ENCODE assay signal across 7 cellular contexts in the genomic region with DNA sequence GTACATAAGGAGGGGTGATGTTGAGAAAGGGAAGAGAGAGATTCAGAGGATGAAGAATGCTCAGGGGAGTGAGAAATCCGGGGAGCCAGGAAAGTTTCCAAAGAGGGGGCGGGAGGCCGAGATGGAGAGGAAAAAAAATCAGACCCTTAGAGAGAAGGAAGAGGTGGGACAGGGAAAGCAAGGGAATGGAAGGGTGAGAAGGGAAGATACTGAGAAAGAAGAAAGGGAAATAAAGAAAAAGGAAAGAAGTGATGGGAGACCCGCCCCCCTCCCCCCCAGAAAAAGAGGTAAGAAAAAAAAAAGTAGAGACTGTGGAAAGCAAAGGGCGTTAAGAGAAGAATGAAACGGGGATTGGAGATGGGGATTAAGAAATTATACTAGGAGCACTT. TPM values are rescaled to one million over a fixed set of nuclear protein-coding genes. Genes with fewer than 3 reads are reported as not detected.
DNase-seq lines count a peak whose midpoint lies in the region; ATAC-seq and TF ChIP-seq lines count a peak whose summit lies in the region.

No MANE protein-coding gene starts in this region.

- no peak overlapping the region for H3K23ac ChIP-seq in IMR-90 (ENCODE audit: low read depth, low read length)

- no peak overlapping the region for H4K5ac ChIP-seq in IMR-90 (ENCODE audit: low read depth, low read length)

- TF ChIP-seq CTCF in IMR-90 (conservative IDR thresholded peaks at IDR 0.05; ENCODE audit: low read depth, low read length) = no peak
- TF ChIP-seq CTCF in ascending aorta (IDR thresholded peaks at IDR 0.05) = no peak
- TF ChIP-seq CTCF in stomach (IDR thresholded peaks at IDR 0.05) = no peak

- no peak for TF ChIP-seq EP300 in stomach (IDR thresholded peaks at IDR 0.05)

- no peak overlapping the region for H2BK15ac ChIP-seq in IMR-90 (ENCODE audit: low read depth, low read length)

- no peak overlapping the region for H4K8ac ChIP-seq in IMR-90 (ENCODE audit: low read depth in 2 of 2, low read length in 2 of 2)

- no peak overlapping the region for H2AK5ac ChIP-seq in IMR-90 (ENCODE audit: low read depth, low read length)

- H3K9me3 ChIP-seq in IMR-90 (ENCODE audit: control insufficient read depth, insufficient read depth, low read length) (no peaks in the 10 kb centered on the region), ascending aorta (no peaks in the 10 kb centered on the region), stomach (no peaks in the 10 kb centered on the region)

- H2BK20ac ChIP-seq in IMR-90 (ENCODE audit: low read depth, low read length) = no peak overlapping the region

- ATAC-seq in IMR-90 (ENCODE audit: low read depth) = no peak
- no peak for ATAC-seq in GM21390 (IDR thresholded peaks at IDR 0.05; ENCODE audit: unreplicated experiment)
- no peak for ATAC-seq in GM21737 (IDR thresholded peaks at IDR 0.05; ENCODE audit: unreplicated experiment)

- 33% methylated on average over 2 of the region's 6 CpGs; no CpG with 5 or more reads in 1 of the 2 experiments for WGBS in IMR-90 (ENCODE audit: extremely low coverage in 2 of 2, insufficient read length in 1 of 2), 2 experiments
- 16 to 25% (median 23%) methylated on average over 6 of the region's 6 CpGs for WGBS in stomach, 5 donors

- no TSS peak for BruUV-seq in IMR-90 (replicated peaks; lab: Mats Ljungman, UMichigan)

- no peak overlapping the region for H3K9ac ChIP-seq in IMR-90 (ENCODE audit: low read depth, low read length)

- H3K27me3 ChIP-seq in IMR-90 (ENCODE audit: control insufficient read depth, insufficient read depth, low read length) = no peaks in the 10 kb centered on the region
- H3K27me3 ChIP-seq in ascending aorta = no peaks in the 10 kb centered on the region
- H3K27me3 ChIP-seq in layer of hippocampus (ENCODE audit: control insufficient read depth, insufficient read depth, low read length) = no peaks in the 10 kb centered on the region
- peaks cover 0 to 4% (median 0%) of the 10 kb centered on the region in 3 donors for H3K27me3 ChIP-seq in stomach

- no peak overlapping the region for H2BK120ac ChIP-seq in IMR-90 (ENCODE audit: low read depth, low read length)

- H3K4me2 ChIP-seq in IMR-90 (ENCODE audit: low read depth, low read length) = peak overlapping the region; percentile 71

- no peak for TF ChIP-seq POLR2A in IMR-90 (IDR thresholded peaks at IDR 0.05; ENCODE audit: low read depth, low read length)
- no peak for TF ChIP-seq POLR2A in stomach (IDR thresholded peaks at IDR 0.05)

- H3K14ac ChIP-seq in IMR-90 (replicated peaks; ENCODE audit: low read depth, low read length) = no peak overlapping the region

- H2BK5ac ChIP-seq in IMR-90 (ENCODE audit: low read depth, low read length, poor library complexity, severe bottlenecking) = no peak overlapping the region

- no peak overlapping the region for H3K18ac ChIP-seq in IMR-90 (ENCODE audit: low read depth, low read length)

- in situ Hi-C loops in IMR-90 (cut with MboI; ENCODE audit: low sequenced_read_pairs) = loop anchor here (25.0 kb wide), 1 partner anchor 271 kb away; the partner anchor contains the start of gene CDYL2

- H2AFZ ChIP-seq in IMR-90 (replicated peaks; ENCODE audit: low read length, poor library complexity) = peak overlapping the region; percentile 98

- no peak overlapping the region for H3K4ac ChIP-seq in IMR-90 (ENCODE audit: low read depth, low read length)

- peaks cover 3% of the 10 kb centered on the region; the same call in 1 of the 2 replicates for H3K9me1 ChIP-seq in IMR-90 (ENCODE audit: insufficient read depth, low read length)

- CTCF ChIA-PET in IMR-90 (lab: Yijun Ruan, JAX) = no interaction called here

- TF ChIP-seq RAD21 in IMR-90 (IDR thresholded peaks at IDR 0.05; ENCODE audit: low read length) = no peak

- no peak overlapping the region for H2AK9ac ChIP-seq in IMR-90 (replicated peaks; ENCODE audit: low read depth, low read length, poor library complexity)

- no peak overlapping the region for H4K91ac ChIP-seq in IMR-90 (ENCODE audit: insufficient read depth, low read depth, low read length)

- H3K4me1 ChIP-seq in IMR-90 (ENCODE audit: control insufficient read depth, insufficient read depth, low read length) = no peaks in the 10 kb centered on the region
- H3K4me1 ChIP-seq in ascending aorta = no peaks in the 10 kb centered on the region
- H3K4me1 ChIP-seq in stomach = peaks cover 0 to 13% (median 8%) of the 10 kb centered on the region in 4 donors

- dilution Hi-C loops in IMR-90 (cut with HindIII; ENCODE audit: low sequenced_read_pairs, unreplicated experiment) = no loop called here

- no peaks in the 10 kb centered on the region for H3K36me3 ChIP-seq in IMR-90 (ENCODE audit: control insufficient read depth, insufficient read depth, low read length)
- H3K36me3 ChIP-seq in ascending aorta = no peaks in the 10 kb centered on the region
- no peaks in the 10 kb centered on the region for H3K36me3 ChIP-seq in stomach

- no peak overlapping the region for H3K27ac ChIP-seq in IMR-90 (ENCODE audit: insufficient read depth, low read length)
- peak overlapping the region; percentile 51 to 60 for H3K27ac ChIP-seq in ascending aorta
- peak overlapping the region; percentile 59 for H3K27ac ChIP-seq in layer of hippocampus (ENCODE audit: low read depth, low read length)
- H3K27ac ChIP-seq in stomach = peak overlapping the region in 3 of 5 donors; percentile 80 to 82 (median 80)

- no peak overlapping the region for H3K56ac ChIP-seq in IMR-90 (ENCODE audit: extremely low read depth, insufficient read depth, low read length)

- intact Hi-C loops in IMR-90 (cut with micrococcal nuclease) = loop anchor here (5.0 kb wide), 1 partner anchor 141 kb away; no protein-coding TSS in a partner anchor
- intact Hi-C loops in ascending aorta (cut with DNase I) = loop anchor here (2.0 to 10.0 kb wide), 4 partner anchors 261 to 774 kb away; partner anchors contain the start of genes C16orf46, CDYL2 and GAN
- intact Hi-C loops in stomach (cut with DNase I; ENCODE audit: low total_unique reads) = loop anchor here (10.0 kb wide), 1 partner anchor 264 kb away; the partner anchor contains the start of gene CDYL2

- POLR2A ChIA-PET in IMR-90 (lab: Charles Lee; ENCODE audit: unreplicated experiment) = no interaction called here

- H3K4me3 ChIP-seq in IMR-90 (ENCODE audit: insufficient read depth, low read depth, low read length) (peak overlapping the region; percentile 50), ascending aorta (peak overlapping the region; percentile 81), stomach (peak overlapping the region; percentile 65 to 74 (median 68))

- no peaks in the 10 kb centered on the region for H3K79me1 ChIP-seq in IMR-90 (ENCODE audit: low read depth in 1 of 2, low read length in 2 of 2)

- no peaks in the 10 kb centered on the region for H4K20me1 ChIP-seq in IMR-90 (ENCODE audit: insufficient read depth, low read length)

- no peak for DNase-seq in IMR-90
- DNase-seq in ascending aorta (ENCODE audit: low spot score in 2 of 2) = no peak
- DNase-seq in stomach = no peak
- DNase-seq in DMS 273 treated with DMSO at 0.1 percent for 48 hours (lab: John Stamatoyannopoulos, UW) = no peak

TF ChIP-seq in IMR-90, 13 proteins besides CTCF, POLR2A, EP300 and RAD21:
- TF ChIP-seq, protein P1, sequence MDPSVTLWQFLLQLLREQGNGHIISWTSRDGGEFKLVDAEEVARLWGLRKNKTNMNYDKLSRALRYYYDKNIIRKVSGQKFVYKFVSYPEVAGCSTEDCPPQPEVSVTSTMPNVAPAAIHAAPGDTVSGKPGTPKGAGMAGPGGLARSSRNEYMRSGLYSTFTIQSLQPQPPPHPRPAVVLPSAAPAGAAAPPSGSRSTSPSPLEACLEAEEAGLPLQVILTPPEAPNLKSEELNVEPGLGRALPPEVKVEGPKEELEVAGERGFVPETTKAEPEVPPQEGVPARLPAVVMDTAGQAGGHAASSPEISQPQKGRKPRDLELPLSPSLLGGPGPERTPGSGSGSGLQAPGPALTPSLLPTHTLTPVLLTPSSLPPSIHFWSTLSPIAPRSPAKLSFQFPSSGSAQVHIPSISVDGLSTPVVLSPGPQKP (IDR thresholded peaks at IDR 0.05; ENCODE audit: borderline replicate concordance, low read depth, low read length) = no peak
- no peak for TF ChIP-seq SMC3 (IDR thresholded peaks at IDR 0.05; ENCODE audit: low read depth, low read length)
- no peak for TF ChIP-seq MAFK (IDR thresholded peaks at IDR 0.05; ENCODE audit: low read depth, low read length)
- TF ChIP-seq MAZ (IDR thresholded peaks at IDR 0.05; ENCODE audit: borderline replicate concordance, low read depth, low read length) = no peak
- no peak for TF ChIP-seq NFE2L2 (IDR thresholded peaks at IDR 0.05; ENCODE audit: low read depth, low read length)
- TF ChIP-seq RCOR1 (IDR thresholded peaks at IDR 0.05; ENCODE audit: insufficient replicate concordance, low read length) = no peak
- no peak for TF ChIP-seq FOS (IDR thresholded peaks at IDR 0.05; ENCODE audit: low read depth, low read length)
- no peak for TF ChIP-seq RFX5 (IDR thresholded peaks at IDR 0.05; ENCODE audit: low read depth, low read length)
- no peak for TF ChIP-seq CEBPB (IDR thresholded peaks at IDR 0.05; ENCODE audit: low read depth, low read length)
- no peak for TF ChIP-seq CHD1 (IDR thresholded peaks at IDR 0.05; ENCODE audit: low read depth, low read length)
- TF ChIP-seq, protein P2, sequence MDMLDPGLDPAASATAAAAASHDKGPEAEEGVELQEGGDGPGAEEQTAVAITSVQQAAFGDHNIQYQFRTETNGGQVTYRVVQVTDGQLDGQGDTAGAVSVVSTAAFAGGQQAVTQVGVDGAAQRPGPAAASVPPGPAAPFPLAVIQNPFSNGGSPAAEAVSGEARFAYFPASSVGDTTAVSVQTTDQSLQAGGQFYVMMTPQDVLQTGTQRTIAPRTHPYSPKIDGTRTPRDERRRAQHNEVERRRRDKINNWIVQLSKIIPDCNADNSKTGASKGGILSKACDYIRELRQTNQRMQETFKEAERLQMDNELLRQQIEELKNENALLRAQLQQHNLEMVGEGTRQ (IDR thresholded peaks at IDR 0.05; ENCODE audit: low read depth, low read length) = no peak
- TF ChIP-seq BHLHE40 (IDR thresholded peaks at IDR 0.05; ENCODE audit: low read depth, low read length) = no peak

RNA-seq across cellular contexts. Expression of gene DYNLRB2, which starts 0.5 kb away (rescaled TPM):
- total RNA-seq in IMR-90 (2012; rRNA removed) (not detected in 2 replicates), ascending aorta (not detected), stomach (not detected)
- polyA plus RNA-seq in IMR-90 (2012; rRNA removed) (not detected in 2 replicates), stomach (1 to 10 TPM in 1 of 3 donors, not detected in 2; 1.6 TPM)
- not detected in 2 replicates for polyA plus RNA-seq in IMR-90 (2012; cell fraction: cytosol; rRNA removed)
- not detected in 2 replicates for polyA plus RNA-seq in IMR-90 (2012; cell fraction: nucleus; rRNA removed; ENCODE audit: low replicate concordance)
